In genomic region chr1:95301091-95301490, GRCh38 we compare ENCODE assay signal across 9 cellular contexts.
"Had no signal": no experiment of that assay in that cellular context is flagged by ENCODE, and none has a peak within 500 bp of the region (broad histone marks: within the 10 kb centered on the region; RNA-seq: fewer than 3 reads in every experiment).

No MANE protein-coding gene starts in this region.

- H3K4me3 ChIP-seq: K562 had no signal

- ATAC-seq: HepG2, K562 had no signal

- H3K9ac ChIP-seq: KMS-11 had no signal

- H3K4me3 Mint-ChIP-seq: IgD-negative memory B cell had no signal

- H3K27ac Mint-ChIP-seq: IgD-negative memory B cell had no signal

- FAIRE-seq: HepG2, HTR-8/SVneo, K562 had no signal

- H3K4me1 Mint-ChIP-seq: IgD-negative memory B cell had no signal

- H3K4me2 ChIP-seq: KMS-11 had no signal

- H3K27ac ChIP-seq: HL-60, KMS-11 had no signal

- DNase-seq: IMR-90, KBM-7, KG1 had no signal
